Comparison of ENCODE assay signal across 20 cellular contexts in genomic region chr21:43754948-43755781, GRCh38. TPM values are rescaled to one million over a fixed set of nuclear protein-coding genes. Genes with fewer than 3 reads are reported as not detected.
DNase-seq lines count a peak whose midpoint lies in the region; ATAC-seq and TF ChIP-seq lines count a peak whose summit lies in the region.
"Had no signal": no experiment of that assay in that cellular context is flagged by ENCODE, and none has a peak within 500 bp of the region (broad histone marks: within the 10 kb centered on the region; RNA-seq: fewer than 3 reads in every experiment).

No MANE protein-coding gene starts in this region.

- intact Hi-C loops in body of pancreas (cut with DNase I) = no loop called here
- intact Hi-C loops in Calu3 (cut with micrococcal nuclease; ENCODE audit: unreplicated experiment) = no loop called here

- H3K36me3 ChIP-seq in body of pancreas (replicated peaks in 1 of 2; ENCODE audit: insufficient read depth in 1 of 2, low read depth in 2 of 2) = peaks cover 0 to 16% of the 10 kb centered on the region in 2 donors

- no peak overlapping the region for H3K27ac Mint-ChIP-seq in activated naive CD8-positive, alpha-beta T cell treated with anti-CD3 and anti-CD28 coated beads, Interleukin-2, amount 50 U/mL, for 24 hours
- no peak overlapping the region for H3K27ac Mint-ChIP-seq in activated naive CD8-positive, alpha-beta T cell treated with anti-CD3 and anti-CD28 coated beads for 36 hours
- no peak overlapping the region for H3K27ac Mint-ChIP-seq in Calu3 (ENCODE audit: unreplicated experiment)
- H3K27ac Mint-ChIP-seq: memory B cell; stimulated activated naive B cell treated with anti-CD40 and anti-IgM and Interleukin-4, amounts not matched to agents 10 μg/mL and 1 μg/mL and 100 μg/mL, for 72 hours had no signal

- TF ChIP-seq CTCF in body of pancreas (IDR thresholded peaks at IDR 0.05) = no peak
- no peak for TF ChIP-seq CTCF in Calu3 (IDR thresholded peaks at IDR 0.05; ENCODE audit: unreplicated experiment)

- 70 to 82% methylated on average over 9 to 24 of the region's 26 CpGs for WGBS in body of pancreas, 2 donors

- H3K36me3 Mint-ChIP-seq in activated naive CD8-positive, alpha-beta T cell treated with anti-CD3 and anti-CD28 coated beads, Interleukin-2, amount 50 U/mL, for 24 hours (ENCODE audit: low read depth) = peaks cover 21% of the 10 kb centered on the region
- H3K36me3 Mint-ChIP-seq in activated naive CD8-positive, alpha-beta T cell treated with anti-CD3 and anti-CD28 coated beads for 36 hours = peaks cover 6% of the 10 kb centered on the region
- peaks cover 25% of the 10 kb centered on the region for H3K36me3 Mint-ChIP-seq in Calu3 (ENCODE audit: insufficient read depth, unreplicated experiment)

- no peaks in the 10 kb centered on the region for H3K27me3 ChIP-seq in body of pancreas
- H3K27me3 ChIP-seq: colonic mucosa, esophagus squamous epithelium, gastrocnemius medialis, neutrophil had no signal

- peak overlapping the region in 1 of 4 donors; percentile 41 for H3K27ac ChIP-seq in body of pancreas
- H3K27ac ChIP-seq: colonic mucosa, esophagus squamous epithelium, gastrocnemius medialis, neutrophil had no signal

- no peak overlapping the region for H3K4me3 ChIP-seq in body of pancreas
- H3K4me3 ChIP-seq: colonic mucosa, esophagus squamous epithelium, gastrocnemius medialis, HAP-1 had no signal

- no peaks in the 10 kb centered on the region for H3K27me3 Mint-ChIP-seq in activated naive CD8-positive, alpha-beta T cell treated with anti-CD3 and anti-CD28 coated beads, Interleukin-2, amount 50 U/mL, for 24 hours
- H3K27me3 Mint-ChIP-seq in activated naive CD8-positive, alpha-beta T cell treated with anti-CD3 and anti-CD28 coated beads for 36 hours = no peaks in the 10 kb centered on the region
- H3K27me3 Mint-ChIP-seq in Calu3 (ENCODE audit: unreplicated experiment) = no peaks in the 10 kb centered on the region
- H3K27me3 Mint-ChIP-seq: brain; CD4-positive, CD25-positive, alpha-beta regulatory T cell; memory B cell; stimulated activated naive B cell treated with anti-CD40 and anti-IgM and Interleukin-4, amounts not matched to agents 10 μg/mL and 1 μg/mL and 100 μg/mL, for 72 hours had no signal

- DNase-seq in activated naive CD8-positive, alpha-beta T cell treated with anti-CD3 and anti-CD28 coated beads, Interleukin-2, amount 50 U/mL, for 24 hours = no peak
- DNase-seq in activated naive CD8-positive, alpha-beta T cell treated with anti-CD3 and anti-CD28 coated beads for 36 hours = no peak
- DNase-seq in MV-4-11 (lab: John Stamatoyannopoulos, UW) (peak; percentile 32), body of pancreas (peak; percentile 62 to 78 (median 69)), renal cortical epithelial cell (ENCODE audit: low read depth) (peak; percentile 50), Calu3 (no peak)
- DNase-seq: CD4-positive, CD25-positive, alpha-beta regulatory T cell; colonic mucosa; esophagus squamous epithelium; gastrocnemius medialis; NCI-H1417; stimulated activated CD4-positive, alpha-beta T cell treated with anti-CD3 and anti-CD28 coated beads, Interleukin-2, amount 100 ng/mL, for 48 hours; stimulated activated naive B cell treated with anti-CD40 and anti-IgM and Interleukin-4, amounts not matched to agents 10 μg/mL and 1 μg/mL and 100 μg/mL, for 72 hours; T1000 had no signal

- no peaks in the 10 kb centered on the region for H3K9me3 Mint-ChIP-seq in activated naive CD8-positive, alpha-beta T cell treated with anti-CD3 and anti-CD28 coated beads, Interleukin-2, amount 50 U/mL, for 24 hours
- H3K9me3 Mint-ChIP-seq in activated naive CD8-positive, alpha-beta T cell treated with anti-CD3 and anti-CD28 coated beads for 36 hours = no peaks in the 10 kb centered on the region
- no peaks in the 10 kb centered on the region for H3K9me3 Mint-ChIP-seq in Calu3 (ENCODE audit: low read depth, unreplicated experiment)
- H3K9me3 Mint-ChIP-seq: brain; CD4-positive, CD25-positive, alpha-beta regulatory T cell; memory B cell had no signal

- H3K4me1 ChIP-seq in body of pancreas = peaks cover 29% of the 10 kb centered on the region
- H3K4me1 ChIP-seq: colonic mucosa, gastrocnemius medialis, HAP-1 had no signal

- no peak for TF ChIP-seq POLR2A in body of pancreas (IDR thresholded peaks at IDR 0.05)

- no TSS peak for BruUV-seq in Calu3 (replicated peaks; lab: Mats Ljungman, UMichigan)

- no peak overlapping the region for H3K4me3 Mint-ChIP-seq in activated naive CD8-positive, alpha-beta T cell treated with anti-CD3 and anti-CD28 coated beads, Interleukin-2, amount 50 U/mL, for 24 hours
- no peak overlapping the region for H3K4me3 Mint-ChIP-seq in activated naive CD8-positive, alpha-beta T cell treated with anti-CD3 and anti-CD28 coated beads for 36 hours
- H3K4me3 Mint-ChIP-seq in Calu3 (ENCODE audit: low read depth, unreplicated experiment) = no peak overlapping the region
- H3K4me3 Mint-ChIP-seq: brain; CD4-positive, CD25-positive, alpha-beta regulatory T cell; memory B cell; stimulated activated naive B cell treated with anti-CD40 and anti-IgM and Interleukin-4, amounts not matched to agents 10 μg/mL and 1 μg/mL and 100 μg/mL, for 72 hours had no signal

- no peaks in the 10 kb centered on the region for H3K4me1 Mint-ChIP-seq in activated naive CD8-positive, alpha-beta T cell treated with anti-CD3 and anti-CD28 coated beads, Interleukin-2, amount 50 U/mL, for 24 hours
- H3K4me1 Mint-ChIP-seq in activated naive CD8-positive, alpha-beta T cell treated with anti-CD3 and anti-CD28 coated beads for 36 hours = no peaks in the 10 kb centered on the region
- no peaks in the 10 kb centered on the region for H3K4me1 Mint-ChIP-seq in Calu3 (ENCODE audit: low read depth, unreplicated experiment)
- H3K4me1 Mint-ChIP-seq: CD4-positive, CD25-positive, alpha-beta regulatory T cell had no signal

- no peaks in the 10 kb centered on the region for H3K9me3 ChIP-seq in body of pancreas
- H3K9me3 ChIP-seq: colonic mucosa, esophagus squamous epithelium, gastrocnemius medialis, HAP-1, neutrophil had no signal

- CTCF ChIA-PET in Calu3 (lab: Charles Lee) = no interaction called here

- peak; percentile 18 for ATAC-seq in activated naive CD8-positive, alpha-beta T cell treated with anti-CD3 and anti-CD28 coated beads, Interleukin-2, amount 50 U/mL, for 24 hours
- ATAC-seq in body of pancreas (peak; percentile 57), GM21423 (IDR thresholded peaks at IDR 0.05; ENCODE audit: unreplicated experiment) (no peak), HG03039 (IDR thresholded peaks at IDR 0.05; ENCODE audit: unreplicated experiment) (no peak)
- ATAC-seq: gastrocnemius medialis; stimulated activated naive B cell treated with anti-CD40 and anti-IgM and Interleukin-4, amounts not matched to agents 10 μg/mL and 1 μg/mL and 100 μg/mL, for 72 hours had no signal

RNA-seq across cellular contexts. Expression of gene CSTB, which starts 20.9 kb away (rescaled TPM):
- 10 to 100 TPM; 33.6 to 35.1 TPM for total RNA-seq in activated naive CD8-positive, alpha-beta T cell treated with anti-CD3 and anti-CD28 coated beads for 36 hours
- total RNA-seq in body of pancreas (10 to 100 TPM in 1 of 2 donors, 1 to 10 TPM in 1; 8.6 to 11.9 TPM), renal cortical epithelial cell (4.2 and 4.9 TPM in 2 replicates), Calu3 (2022) (105 and 116 TPM in 2 replicates)

RNA-seq across cellular contexts. Expression of gene RRP1, which starts 34.2 kb away (rescaled TPM):
- total RNA-seq in activated naive CD8-positive, alpha-beta T cell treated with anti-CD3 and anti-CD28 coated beads for 36 hours = 10 to 100 TPM; 89.4 to 90.7 TPM
- 10 to 100 TPM in 1 of 2 donors, 1 to 10 TPM in 1; 9.9 to 27.7 TPM for total RNA-seq in body of pancreas
- total RNA-seq in renal cortical epithelial cell = 17.2 and 26.4 TPM in 2 replicates
- 37.2 and 49.4 TPM in 2 replicates for total RNA-seq in Calu3 (2022)

RNA-seq across cellular contexts. Expression of gene PDXK, which starts 36.2 kb away (rescaled TPM):
- total RNA-seq in activated naive CD8-positive, alpha-beta T cell treated with anti-CD3 and anti-CD28 coated beads for 36 hours = 100 to 1,000 TPM; 111 to 113 TPM
- 10 to 100 TPM; 33.7 to 68.9 TPM for total RNA-seq in body of pancreas
- 278 and 390 TPM in 2 replicates for total RNA-seq in renal cortical epithelial cell
- total RNA-seq in Calu3 (2022) = 202 and 214 TPM in 2 replicates

Comparison
In these comparisons a context has a peak if more than half of its experiments do, and no peak if none do; other contexts are left out.
1. ATAC-seq: peak in activated naive CD8-positive, alpha-beta T cell treated with anti-CD3 and anti-CD28 coated beads, Interleukin-2, amount 50 U/mL, for 24 hours (single experiment) and body of pancreas (single experiment); none in GM21423 (single experiment) and HG03039 (single experiment).
2. DNase-seq: peak in MV-4-11 (single experiment), body of pancreas (4 of 4) and renal cortical epithelial cell (single experiment); none in activated naive CD8-positive, alpha-beta T cell treated with anti-CD3 and anti-CD28 coated beads, Interleukin-2, amount 50 U/mL, for 24 hours (single experiment), activated naive CD8-positive, alpha-beta T cell treated with anti-CD3 and anti-CD28 coated beads for 36 hours (single experiment) and Calu3 (single experiment).